Comparison of ENCODE assay signal across 22 cellular contexts in the genomic region with DNA sequence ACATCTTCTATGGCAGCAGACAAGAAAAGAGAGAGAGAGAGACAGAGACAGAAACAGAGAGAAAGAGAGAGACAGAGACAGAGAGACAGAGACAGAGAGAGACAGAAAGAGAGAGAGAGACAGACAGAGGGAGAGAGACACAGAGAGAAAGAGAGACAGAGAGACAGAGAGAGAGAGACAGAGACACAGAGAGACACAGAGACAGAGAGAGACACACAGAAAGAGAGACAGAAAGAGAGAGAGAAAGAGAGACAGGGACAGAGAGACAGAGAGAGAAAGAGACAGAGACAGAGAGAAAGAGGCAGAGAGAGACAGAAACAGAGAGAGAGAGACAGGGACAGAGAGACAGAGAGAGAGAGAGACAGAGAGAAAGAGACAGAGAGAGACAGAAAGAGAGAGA. TPM values are rescaled to one million over a fixed set of nuclear protein-coding genes. Genes with fewer than 3 reads are reported as not detected.
A peak's percentile ranks its signal among the peaks of the same experiment; 100 is the strongest.
DNase-seq lines count a peak whose midpoint lies in the region; ATAC-seq, FAIRE-seq and TF ChIP-seq lines count a peak whose summit lies in the region.
"Had no signal": no experiment of that assay in that cellular context is flagged by ENCODE, and none has a peak within 500 bp of the region (broad histone marks: within the 10 kb centered on the region; RNA-seq: fewer than 3 reads in every experiment).

No MANE protein-coding gene starts in this region.

- H3K9me3 Mint-ChIP-seq in stimulated activated naive CD8-positive, alpha-beta T cell treated with anti-CD3 and anti-CD28 coated beads, Interleukin-15, Interleukin-2, amounts not matched to agents 100 ng/mL and 50 ng/mL, for 24 hours, result peaks cover 9% of the 10 kb centered on the region
- peaks cover 17% of the 10 kb centered on the region for H3K9me3 Mint-ChIP-seq in astrocyte (ENCODE audit: unreplicated experiment)
- peaks cover 0 to 13% (median 0%) of the 10 kb centered on the region in 11 donors for H3K9me3 Mint-ChIP-seq in naive thymus-derived CD4-positive, alpha-beta T cell
- H3K9me3 Mint-ChIP-seq: CD4-positive, alpha-beta T cell had no signal

- H3K9ac ChIP-seq in astrocyte (ENCODE audit: low read length), result no peak overlapping the region

- H2AFZ ChIP-seq in astrocyte (ENCODE audit: low read depth, low read length), result no peak overlapping the region

- no peak for DNase-seq in stimulated activated naive CD8-positive, alpha-beta T cell treated with anti-CD3 and anti-CD28 coated beads, Interleukin-15, Interleukin-2, amounts not matched to agents 100 U/mL and 50 U/mL, for 24 hours
- DNase-seq in astrocyte (ENCODE audit: low read depth) (no peak), Right ventricle myocardium inferior (ENCODE audit: missing footprints) (no peak), aorta (no peak), NCI-H345 treated with DMSO at 0.1 percent for 48 hours (lab: John Stamatoyannopoulos, UW; ENCODE audit: unreplicated experiment) (no peak)
- DNase-seq in naive thymus-derived CD4-positive, alpha-beta T cell, result no peak
- DNase-seq: CD4-positive, alpha-beta T cell; DMS153; GDM1; glutamatergic neuron; HFFc6; MV-4-11; NCI-H2171; NCI-H524 treated with DMSO at 0.1 percent for 48 hours; sigmoid colon; WERI-Rb-1 had no signal

- H3K4me3 Mint-ChIP-seq in stimulated activated naive CD8-positive, alpha-beta T cell treated with anti-CD3 and anti-CD28 coated beads, Interleukin-15, Interleukin-2, amounts not matched to agents 100 ng/mL and 50 ng/mL, for 24 hours, result no peak overlapping the region
- no peak overlapping the region for H3K4me3 Mint-ChIP-seq in astrocyte (ENCODE audit: unreplicated experiment)
- peak overlapping the region in 1 of 10 donors; percentile 4 for H3K4me3 Mint-ChIP-seq in naive thymus-derived CD4-positive, alpha-beta T cell
- H3K4me3 Mint-ChIP-seq: CD4-positive, alpha-beta T cell; HFFc6 had no signal

- no peaks in the 10 kb centered on the region for H3K4me1 Mint-ChIP-seq in stimulated activated naive CD8-positive, alpha-beta T cell treated with anti-CD3 and anti-CD28 coated beads, Interleukin-15, Interleukin-2, amounts not matched to agents 100 ng/mL and 50 ng/mL, for 24 hours (ENCODE audit: low read depth)
- no peaks in the 10 kb centered on the region for H3K4me1 Mint-ChIP-seq in astrocyte (ENCODE audit: low read depth, unreplicated experiment)
- peaks cover 0 to 30% (median 9%) of the 10 kb centered on the region in 7 donors for H3K4me1 Mint-ChIP-seq in naive thymus-derived CD4-positive, alpha-beta T cell

- POLR2A ChIA-PET in naive thymus-derived CD4-positive, alpha-beta T cell (lab: Charles Lee), result no interaction called here

- H3K27ac Mint-ChIP-seq in stimulated activated naive CD8-positive, alpha-beta T cell treated with anti-CD3 and anti-CD28 coated beads, Interleukin-15, Interleukin-2, amounts not matched to agents 100 ng/mL and 50 ng/mL, for 24 hours, result peak overlapping the region; percentile 12
- H3K27ac Mint-ChIP-seq in astrocyte (ENCODE audit: unreplicated experiment), result no peak overlapping the region
- peak overlapping the region in 7 of 9 donors; percentile 47 to 80 (median 53) for H3K27ac Mint-ChIP-seq in naive thymus-derived CD4-positive, alpha-beta T cell
- H3K27ac Mint-ChIP-seq: CD4-positive, alpha-beta T cell; HFFc6 had no signal

- no peak overlapping the region for H3K4me2 ChIP-seq in astrocyte (ENCODE audit: low read length)

- peaks cover 5% of the 10 kb centered on the region for H3K27me3 Mint-ChIP-seq in stimulated activated naive CD8-positive, alpha-beta T cell treated with anti-CD3 and anti-CD28 coated beads, Interleukin-15, Interleukin-2, amounts not matched to agents 100 ng/mL and 50 ng/mL, for 24 hours
- H3K27me3 Mint-ChIP-seq in astrocyte (ENCODE audit: low read depth, unreplicated experiment), result no peaks in the 10 kb centered on the region
- peaks cover 0 to 13% (median 2%) of the 10 kb centered on the region in 5 donors for H3K27me3 Mint-ChIP-seq in naive thymus-derived CD4-positive, alpha-beta T cell

- H4K20me1 ChIP-seq in astrocyte (ENCODE audit: insufficient read depth, low read length), result no peaks in the 10 kb centered on the region

- no peaks in the 10 kb centered on the region for H3K79me2 ChIP-seq in astrocyte (ENCODE audit: insufficient read depth, low read length)

- H3K27ac ChIP-seq in astrocyte (ENCODE audit: low read depth, low read length) (no peak overlapping the region), aorta (ENCODE audit: low read depth in 1 of 2, low read length in 2 of 2) (no peak overlapping the region)
- H3K27ac ChIP-seq in naive thymus-derived CD4-positive, alpha-beta T cell (ENCODE audit: low read depth, low read length), result no peak overlapping the region
- H3K27ac ChIP-seq: adrenal gland, breast epithelium, sigmoid colon, thoracic aorta, vagina, WERI-Rb-1 had no signal

- intact Hi-C loops in naive thymus-derived CD4-positive, alpha-beta T cell (cut with micrococcal nuclease), result no loop called here
- intact Hi-C loops in Right ventricle myocardium inferior (cut with DNase I), result no loop called here
- intact Hi-C loops in aorta (cut with DNase I), result no loop called here

- no peak for TF ChIP-seq CTCF in astrocyte (IDR thresholded peaks at IDR 0.05; ENCODE audit: insufficient read depth, low read depth, low read length)

- H3K4me3 ChIP-seq in astrocyte (ENCODE audit: insufficient read depth, low read depth, low read length) (no peak overlapping the region), aorta (ENCODE audit: low read length in 2 of 2) (no peak overlapping the region)
- H3K4me3 ChIP-seq in naive thymus-derived CD4-positive, alpha-beta T cell (ENCODE audit: low read length), result no peak overlapping the region
- H3K4me3 ChIP-seq: adrenal gland, breast epithelium, sigmoid colon, thoracic aorta, vagina had no signal

- H3K4me1 ChIP-seq in astrocyte (ENCODE audit: insufficient read depth, low read length) (no peaks in the 10 kb centered on the region), aorta (ENCODE audit: control insufficient read depth in 1 of 2, insufficient read depth in 2 of 2, low read length in 2 of 2) (no peaks in the 10 kb centered on the region)
- peaks cover 0 to under 1% of the 10 kb centered on the region in 2 donors for H3K4me1 ChIP-seq in naive thymus-derived CD4-positive, alpha-beta T cell (ENCODE audit: control insufficient read depth in 2 of 2, insufficient read depth in 2 of 2, low read length in 2 of 2)
- H3K4me1 ChIP-seq: adrenal gland, breast epithelium, sigmoid colon, vagina had no signal

- H3K36me3 Mint-ChIP-seq in stimulated activated naive CD8-positive, alpha-beta T cell treated with anti-CD3 and anti-CD28 coated beads, Interleukin-15, Interleukin-2, amounts not matched to agents 100 ng/mL and 50 ng/mL, for 24 hours (ENCODE audit: low read depth), result no peaks in the 10 kb centered on the region
- no peaks in the 10 kb centered on the region for H3K36me3 Mint-ChIP-seq in astrocyte (ENCODE audit: low read depth, unreplicated experiment)
- H3K36me3 Mint-ChIP-seq in naive thymus-derived CD4-positive, alpha-beta T cell, result no peaks in the 10 kb centered on the region

- H3K36me3 ChIP-seq in astrocyte (ENCODE audit: insufficient read depth, low read length), result no peaks in the 10 kb centered on the region
- H3K36me3 ChIP-seq in naive thymus-derived CD4-positive, alpha-beta T cell (ENCODE audit: control insufficient read depth in 2 of 3, insufficient read depth in 3 of 3, low read length in 3 of 3), result no peaks in the 10 kb centered on the region
- H3K36me3 ChIP-seq in aorta (ENCODE audit: control insufficient read depth in 1 of 2, insufficient read depth in 2 of 2, low read length in 1 of 2), result no peaks in the 10 kb centered on the region
- H3K36me3 ChIP-seq: adrenal gland, breast epithelium, sigmoid colon, thoracic aorta, vagina, WERI-Rb-1 had no signal

- FAIRE-seq in astrocyte (lab: Jason Lieb, UNC), result peak; percentile 78

- H3K27me3 ChIP-seq in astrocyte (ENCODE audit: insufficient read depth, low read length), result no peaks in the 10 kb centered on the region
- no peaks in the 10 kb centered on the region for H3K27me3 ChIP-seq in naive thymus-derived CD4-positive, alpha-beta T cell (ENCODE audit: control insufficient read depth in 2 of 2, insufficient read depth in 2 of 2, low read length in 2 of 2)
- no peaks in the 10 kb centered on the region for H3K27me3 ChIP-seq in aorta (ENCODE audit: control insufficient read depth in 1 of 2, insufficient read depth in 2 of 2, low read length in 1 of 2)
- H3K27me3 ChIP-seq: adrenal gland, breast epithelium, vagina had no signal

- ATAC-seq in stimulated activated naive CD8-positive, alpha-beta T cell treated with anti-CD3 and anti-CD28 coated beads, Interleukin-15, Interleukin-2, amounts not matched to agents 100 U/mL and 50 U/mL, for 24 hours, result no peak
- no peak for ATAC-seq in naive thymus-derived CD4-positive, alpha-beta T cell
- ATAC-seq in Right ventricle myocardium inferior (no peak), aorta (ENCODE audit: low FRiP score) (no peak)

- CTCF ChIA-PET in naive thymus-derived CD4-positive, alpha-beta T cell (lab: Charles Lee), result no interaction called here

- H3K9me3 ChIP-seq in astrocyte (ENCODE audit: insufficient read depth, low read depth, low read length), result no peaks in the 10 kb centered on the region
- no peaks in the 10 kb centered on the region for H3K9me3 ChIP-seq in naive thymus-derived CD4-positive, alpha-beta T cell (ENCODE audit: control insufficient read depth in 2 of 3, low read length in 3 of 3)
- H3K9me3 ChIP-seq in aorta (ENCODE audit: control insufficient read depth, low read length), result peaks cover 1% of the 10 kb centered on the region
- H3K9me3 ChIP-seq: adrenal gland, breast epithelium, sigmoid colon, thoracic aorta, vagina had no signal

RNA-seq across cellular contexts. Expression of gene CRLF2, which starts 52.9 kb away (rescaled TPM):
- total RNA-seq in astrocyte (not detected in 2 replicates), Right ventricle myocardium inferior (not detected), aorta (under 1 TPM; 0.23 to 0.42 TPM)
- total RNA-seq in naive thymus-derived CD4-positive, alpha-beta T cell, result 1 to 10 TPM in 1 of 5 experiments, under 1 TPM in 2, not detected in 2; 0.40 to 7.3 (median 0.98) TPM
- under 1 TPM in 1 of 2 donors, not detected in 1; 0.19 TPM for polyA plus RNA-seq in naive thymus-derived CD4-positive, alpha-beta T cell
- not detected for polyA plus RNA-seq in aorta
- total RNA-seq: adrenal gland, myocyte, vagina had no signal
- polyA plus RNA-seq: adrenal gland had no signal
